In the genomic region with DNA sequence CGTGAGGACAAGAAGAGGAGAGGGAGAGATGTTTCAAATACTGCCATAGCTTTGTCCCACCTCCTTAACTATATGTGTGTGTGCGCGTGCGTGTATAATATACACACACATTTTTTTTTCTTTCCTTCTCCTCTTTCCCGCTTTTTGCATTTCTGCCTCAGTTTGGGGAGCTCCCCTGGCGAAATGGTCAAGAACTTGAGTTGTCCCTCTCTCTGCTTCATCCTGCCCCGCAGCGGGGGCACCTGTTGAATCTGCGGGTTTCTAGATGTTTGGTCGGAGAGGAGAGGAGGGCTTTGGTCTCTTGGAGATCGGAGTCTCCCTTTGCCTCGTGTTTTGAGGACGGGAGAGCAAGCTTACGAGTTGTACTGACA, we compare ENCODE assay signal across 1 cellular context.
TF ChIP-seq lines count a peak whose summit lies in the region.

No MANE protein-coding gene starts in this region.

TF ChIP-seq in K562, 482 proteins besides CTCF, POLR2A, EP300 and RAD21 (continued from another document and continues in another):
- TF ChIP-seq, protein P1, sequence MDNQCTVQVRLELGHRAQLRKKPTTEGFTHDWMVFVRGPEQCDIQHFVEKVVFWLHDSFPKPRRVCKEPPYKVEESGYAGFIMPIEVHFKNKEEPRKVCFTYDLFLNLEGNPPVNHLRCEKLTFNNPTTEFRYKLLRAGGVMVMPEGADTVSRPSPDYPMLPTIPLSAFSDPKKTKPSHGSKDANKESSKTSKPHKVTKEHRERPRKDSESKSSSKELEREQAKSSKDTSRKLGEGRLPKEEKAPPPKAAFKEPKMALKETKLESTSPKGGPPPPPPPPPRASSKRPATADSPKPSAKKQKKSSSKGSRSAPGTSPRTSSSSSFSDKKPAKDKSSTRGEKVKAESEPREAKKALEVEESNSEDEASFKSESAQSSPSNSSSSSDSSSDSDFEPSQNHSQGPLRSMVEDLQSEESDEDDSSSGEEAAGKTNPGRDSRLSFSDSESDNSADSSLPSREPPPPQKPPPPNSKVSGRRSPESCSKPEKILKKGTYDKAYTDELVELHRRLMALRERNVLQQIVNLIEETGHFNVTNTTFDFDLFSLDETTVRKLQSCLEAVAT (IDR thresholded peaks at IDR 0.05): 0 out of 4 replicates have a peak, but pooled peaks of 1 of the 2 experiments have one; percentile 17
- TF ChIP-seq KDM4B (IDR thresholded peaks at IDR 0.05; ENCODE audit: borderline replicate concordance in 2 of 2, low read depth in 1 of 2): no peak
- 0 out of 2 replicates have a peak, but pooled peaks have one; percentile 15 for TF ChIP-seq NR3C1 (CRISPR knock-in tag; IDR thresholded peaks at IDR 0.05)
- 0 out of 2 replicates have a peak, but pooled peaks have one; percentile 31 for TF ChIP-seq XRCC5 (IDR thresholded peaks at IDR 0.05; ENCODE audit: low read depth, low read length)
- TF ChIP-seq, protein P2, sequence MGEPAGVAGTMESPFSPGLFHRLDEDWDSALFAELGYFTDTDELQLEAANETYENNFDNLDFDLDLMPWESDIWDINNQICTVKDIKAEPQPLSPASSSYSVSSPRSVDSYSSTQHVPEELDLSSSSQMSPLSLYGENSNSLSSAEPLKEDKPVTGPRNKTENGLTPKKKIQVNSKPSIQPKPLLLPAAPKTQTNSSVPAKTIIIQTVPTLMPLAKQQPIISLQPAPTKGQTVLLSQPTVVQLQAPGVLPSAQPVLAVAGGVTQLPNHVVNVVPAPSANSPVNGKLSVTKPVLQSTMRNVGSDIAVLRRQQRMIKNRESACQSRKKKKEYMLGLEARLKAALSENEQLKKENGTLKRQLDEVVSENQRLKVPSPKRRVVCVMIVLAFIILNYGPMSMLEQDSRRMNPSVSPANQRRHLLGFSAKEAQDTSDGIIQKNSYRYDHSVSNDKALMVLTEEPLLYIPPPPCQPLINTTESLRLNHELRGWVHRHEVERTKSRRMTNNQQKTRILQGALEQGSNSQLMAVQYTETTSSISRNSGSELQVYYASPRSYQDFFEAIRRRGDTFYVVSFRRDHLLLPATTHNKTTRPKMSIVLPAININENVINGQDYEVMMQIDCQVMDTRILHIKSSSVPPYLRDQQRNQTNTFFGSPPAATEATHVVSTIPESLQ (CRISPR knock-in tag; IDR thresholded peaks at IDR 0.05): no peak; the same call in 1 of the 2 replicates
- peak; percentile 50; the same call in 1 of the 2 replicates for TF ChIP-seq PYGO2 (tag; IDR thresholded peaks at IDR 0.05)
- TF ChIP-seq, protein P3, sequence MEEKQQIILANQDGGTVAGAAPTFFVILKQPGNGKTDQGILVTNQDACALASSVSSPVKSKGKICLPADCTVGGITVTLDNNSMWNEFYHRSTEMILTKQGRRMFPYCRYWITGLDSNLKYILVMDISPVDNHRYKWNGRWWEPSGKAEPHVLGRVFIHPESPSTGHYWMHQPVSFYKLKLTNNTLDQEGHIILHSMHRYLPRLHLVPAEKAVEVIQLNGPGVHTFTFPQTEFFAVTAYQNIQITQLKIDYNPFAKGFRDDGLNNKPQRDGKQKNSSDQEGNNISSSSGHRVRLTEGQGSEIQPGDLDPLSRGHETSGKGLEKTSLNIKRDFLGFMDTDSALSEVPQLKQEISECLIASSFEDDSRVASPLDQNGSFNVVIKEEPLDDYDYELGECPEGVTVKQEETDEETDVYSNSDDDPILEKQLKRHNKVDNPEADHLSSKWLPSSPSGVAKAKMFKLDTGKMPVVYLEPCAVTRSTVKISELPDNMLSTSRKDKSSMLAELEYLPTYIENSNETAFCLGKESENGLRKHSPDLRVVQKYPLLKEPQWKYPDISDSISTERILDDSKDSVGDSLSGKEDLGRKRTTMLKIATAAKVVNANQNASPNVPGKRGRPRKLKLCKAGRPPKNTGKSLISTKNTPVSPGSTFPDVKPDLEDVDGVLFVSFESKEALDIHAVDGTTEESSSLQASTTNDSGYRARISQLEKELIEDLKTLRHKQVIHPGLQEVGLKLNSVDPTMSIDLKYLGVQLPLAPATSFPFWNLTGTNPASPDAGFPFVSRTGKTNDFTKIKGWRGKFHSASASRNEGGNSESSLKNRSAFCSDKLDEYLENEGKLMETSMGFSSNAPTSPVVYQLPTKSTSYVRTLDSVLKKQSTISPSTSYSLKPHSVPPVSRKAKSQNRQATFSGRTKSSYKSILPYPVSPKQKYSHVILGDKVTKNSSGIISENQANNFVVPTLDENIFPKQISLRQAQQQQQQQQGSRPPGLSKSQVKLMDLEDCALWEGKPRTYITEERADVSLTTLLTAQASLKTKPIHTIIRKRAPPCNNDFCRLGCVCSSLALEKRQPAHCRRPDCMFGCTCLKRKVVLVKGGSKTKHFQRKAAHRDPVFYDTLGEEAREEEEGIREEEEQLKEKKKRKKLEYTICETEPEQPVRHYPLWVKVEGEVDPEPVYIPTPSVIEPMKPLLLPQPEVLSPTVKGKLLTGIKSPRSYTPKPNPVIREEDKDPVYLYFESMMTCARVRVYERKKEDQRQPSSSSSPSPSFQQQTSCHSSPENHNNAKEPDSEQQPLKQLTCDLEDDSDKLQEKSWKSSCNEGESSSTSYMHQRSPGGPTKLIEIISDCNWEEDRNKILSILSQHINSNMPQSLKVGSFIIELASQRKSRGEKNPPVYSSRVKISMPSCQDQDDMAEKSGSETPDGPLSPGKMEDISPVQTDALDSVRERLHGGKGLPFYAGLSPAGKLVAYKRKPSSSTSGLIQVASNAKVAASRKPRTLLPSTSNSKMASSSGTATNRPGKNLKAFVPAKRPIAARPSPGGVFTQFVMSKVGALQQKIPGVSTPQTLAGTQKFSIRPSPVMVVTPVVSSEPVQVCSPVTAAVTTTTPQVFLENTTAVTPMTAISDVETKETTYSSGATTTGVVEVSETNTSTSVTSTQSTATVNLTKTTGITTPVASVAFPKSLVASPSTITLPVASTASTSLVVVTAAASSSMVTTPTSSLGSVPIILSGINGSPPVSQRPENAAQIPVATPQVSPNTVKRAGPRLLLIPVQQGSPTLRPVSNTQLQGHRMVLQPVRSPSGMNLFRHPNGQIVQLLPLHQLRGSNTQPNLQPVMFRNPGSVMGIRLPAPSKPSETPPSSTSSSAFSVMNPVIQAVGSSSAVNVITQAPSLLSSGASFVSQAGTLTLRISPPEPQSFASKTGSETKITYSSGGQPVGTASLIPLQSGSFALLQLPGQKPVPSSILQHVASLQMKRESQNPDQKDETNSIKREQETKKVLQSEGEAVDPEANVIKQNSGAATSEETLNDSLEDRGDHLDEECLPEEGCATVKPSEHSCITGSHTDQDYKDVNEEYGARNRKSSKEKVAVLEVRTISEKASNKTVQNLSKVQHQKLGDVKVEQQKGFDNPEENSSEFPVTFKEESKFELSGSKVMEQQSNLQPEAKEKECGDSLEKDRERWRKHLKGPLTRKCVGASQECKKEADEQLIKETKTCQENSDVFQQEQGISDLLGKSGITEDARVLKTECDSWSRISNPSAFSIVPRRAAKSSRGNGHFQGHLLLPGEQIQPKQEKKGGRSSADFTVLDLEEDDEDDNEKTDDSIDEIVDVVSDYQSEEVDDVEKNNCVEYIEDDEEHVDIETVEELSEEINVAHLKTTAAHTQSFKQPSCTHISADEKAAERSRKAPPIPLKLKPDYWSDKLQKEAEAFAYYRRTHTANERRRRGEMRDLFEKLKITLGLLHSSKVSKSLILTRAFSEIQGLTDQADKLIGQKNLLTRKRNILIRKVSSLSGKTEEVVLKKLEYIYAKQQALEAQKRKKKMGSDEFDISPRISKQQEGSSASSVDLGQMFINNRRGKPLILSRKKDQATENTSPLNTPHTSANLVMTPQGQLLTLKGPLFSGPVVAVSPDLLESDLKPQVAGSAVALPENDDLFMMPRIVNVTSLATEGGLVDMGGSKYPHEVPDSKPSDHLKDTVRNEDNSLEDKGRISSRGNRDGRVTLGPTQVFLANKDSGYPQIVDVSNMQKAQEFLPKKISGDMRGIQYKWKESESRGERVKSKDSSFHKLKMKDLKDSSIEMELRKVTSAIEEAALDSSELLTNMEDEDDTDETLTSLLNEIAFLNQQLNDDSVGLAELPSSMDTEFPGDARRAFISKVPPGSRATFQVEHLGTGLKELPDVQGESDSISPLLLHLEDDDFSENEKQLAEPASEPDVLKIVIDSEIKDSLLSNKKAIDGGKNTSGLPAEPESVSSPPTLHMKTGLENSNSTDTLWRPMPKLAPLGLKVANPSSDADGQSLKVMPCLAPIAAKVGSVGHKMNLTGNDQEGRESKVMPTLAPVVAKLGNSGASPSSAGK (IDR thresholded peaks at IDR 0.05): peak; percentile 96
- peak; percentile 76 for TF ChIP-seq ZNF384 (IDR thresholded peaks at IDR 0.05; ENCODE audit: low read depth, low read length)
- no peak for TF ChIP-seq ZKSCAN1 (IDR thresholded peaks at IDR 0.05; ENCODE audit: low read depth, low read length)
- TF ChIP-seq ZNF436 (CRISPR knock-in tag; IDR thresholded peaks at IDR 0.05): no peak
- TF ChIP-seq, protein P4, sequence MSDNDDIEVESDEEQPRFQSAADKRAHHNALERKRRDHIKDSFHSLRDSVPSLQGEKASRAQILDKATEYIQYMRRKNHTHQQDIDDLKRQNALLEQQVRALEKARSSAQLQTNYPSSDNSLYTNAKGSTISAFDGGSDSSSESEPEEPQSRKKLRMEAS (CRISPR knock-in tag; IDR thresholded peaks at IDR 0.05): peak; percentile 71
- TF ChIP-seq, protein P5, sequence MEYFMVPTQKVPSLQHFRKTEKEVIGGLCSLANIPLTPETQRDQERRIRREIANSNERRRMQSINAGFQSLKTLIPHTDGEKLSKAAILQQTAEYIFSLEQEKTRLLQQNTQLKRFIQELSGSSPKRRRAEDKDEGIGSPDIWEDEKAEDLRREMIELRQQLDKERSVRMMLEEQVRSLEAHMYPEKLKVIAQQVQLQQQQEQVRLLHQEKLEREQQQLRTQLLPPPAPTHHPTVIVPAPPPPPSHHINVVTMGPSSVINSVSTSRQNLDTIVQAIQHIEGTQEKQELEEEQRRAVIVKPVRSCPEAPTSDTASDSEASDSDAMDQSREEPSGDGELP (CRISPR knock-in tag; IDR thresholded peaks at IDR 0.05; ENCODE audit: borderline replicate concordance): no peak
- TF ChIP-seq ATF1 (CRISPR knock-in tag; IDR thresholded peaks at IDR 0.05): no peak
- 0 out of 2 replicates have a peak, but pooled peaks have one; percentile 8 for TF ChIP-seq ATF1 (tag; IDR thresholded peaks at IDR 0.05)
- TF ChIP-seq, protein P6, sequence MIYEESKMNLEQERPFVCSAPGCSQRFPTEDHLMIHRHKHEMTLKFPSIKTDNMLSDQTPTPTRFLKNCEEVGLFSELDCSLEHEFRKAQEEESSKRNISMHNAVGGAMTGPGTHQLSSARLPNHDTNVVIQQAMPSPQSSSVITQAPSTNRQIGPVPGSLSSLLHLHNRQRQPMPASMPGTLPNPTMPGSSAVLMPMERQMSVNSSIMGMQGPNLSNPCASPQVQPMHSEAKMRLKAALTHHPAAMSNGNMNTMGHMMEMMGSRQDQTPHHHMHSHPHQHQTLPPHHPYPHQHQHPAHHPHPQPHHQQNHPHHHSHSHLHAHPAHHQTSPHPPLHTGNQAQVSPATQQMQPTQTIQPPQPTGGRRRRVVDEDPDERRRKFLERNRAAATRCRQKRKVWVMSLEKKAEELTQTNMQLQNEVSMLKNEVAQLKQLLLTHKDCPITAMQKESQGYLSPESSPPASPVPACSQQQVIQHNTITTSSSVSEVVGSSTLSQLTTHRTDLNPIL (CRISPR knock-in tag; IDR thresholded peaks at IDR 0.05): no peak
- TF ChIP-seq, protein P7, sequence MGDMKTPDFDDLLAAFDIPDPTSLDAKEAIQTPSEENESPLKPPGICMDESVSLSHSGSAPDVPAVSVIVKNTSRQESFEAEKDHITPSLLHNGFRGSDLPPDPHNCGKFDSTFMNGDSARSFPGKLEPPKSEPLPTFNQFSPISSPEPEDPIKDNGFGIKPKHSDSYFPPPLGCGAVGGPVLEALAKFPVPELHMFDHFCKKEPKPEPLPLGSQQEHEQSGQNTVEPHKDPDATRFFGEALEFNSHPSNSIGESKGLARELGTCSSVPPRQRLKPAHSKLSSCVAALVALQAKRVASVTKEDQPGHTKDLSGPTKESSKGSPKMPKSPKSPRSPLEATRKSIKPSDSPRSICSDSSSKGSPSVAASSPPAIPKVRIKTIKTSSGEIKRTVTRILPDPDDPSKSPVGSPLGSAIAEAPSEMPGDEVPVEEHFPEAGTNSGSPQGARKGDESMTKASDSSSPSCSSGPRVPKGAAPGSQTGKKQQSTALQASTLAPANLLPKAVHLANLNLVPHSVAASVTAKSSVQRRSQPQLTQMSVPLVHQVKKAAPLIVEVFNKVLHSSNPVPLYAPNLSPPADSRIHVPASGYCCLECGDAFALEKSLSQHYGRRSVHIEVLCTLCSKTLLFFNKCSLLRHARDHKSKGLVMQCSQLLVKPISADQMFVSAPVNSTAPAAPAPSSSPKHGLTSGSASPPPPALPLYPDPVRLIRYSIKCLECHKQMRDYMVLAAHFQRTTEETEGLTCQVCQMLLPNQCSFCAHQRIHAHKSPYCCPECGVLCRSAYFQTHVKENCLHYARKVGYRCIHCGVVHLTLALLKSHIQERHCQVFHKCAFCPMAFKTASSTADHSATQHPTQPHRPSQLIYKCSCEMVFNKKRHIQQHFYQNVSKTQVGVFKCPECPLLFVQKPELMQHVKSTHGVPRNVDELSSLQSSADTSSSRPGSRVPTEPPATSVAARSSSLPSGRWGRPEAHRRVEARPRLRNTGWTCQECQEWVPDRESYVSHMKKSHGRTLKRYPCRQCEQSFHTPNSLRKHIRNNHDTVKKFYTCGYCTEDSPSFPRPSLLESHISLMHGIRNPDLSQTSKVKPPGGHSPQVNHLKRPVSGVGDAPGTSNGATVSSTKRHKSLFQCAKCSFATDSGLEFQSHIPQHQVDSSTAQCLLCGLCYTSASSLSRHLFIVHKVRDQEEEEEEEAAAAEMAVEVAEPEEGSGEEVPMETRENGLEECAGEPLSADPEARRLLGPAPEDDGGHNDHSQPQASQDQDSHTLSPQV (IDR thresholded peaks at IDR 0.05): 0 out of 2 replicates have a peak, but pooled peaks have one; percentile 40
- TF ChIP-seq FOXA3 (CRISPR knock-in tag; conservative IDR thresholded peaks at IDR 0.05 in 1 of 2, IDR thresholded peaks at IDR 0.05 in 1 of 2): peak in 1 of 2 experiments; percentile 24; a peak in 1 of 4 replicates
- no peak for TF ChIP-seq HMG20A (CRISPR knock-in tag; conservative IDR thresholded peaks at IDR 0.05)
- 0 out of 2 replicates have a peak, but pooled peaks have one; percentile 27 for TF ChIP-seq ZC3H4 (CRISPR knock-in tag; IDR thresholded peaks at IDR 0.05; ENCODE audit: borderline replicate concordance)
- TF ChIP-seq PHF20 (IDR thresholded peaks at IDR 0.05; ENCODE audit: partially characterized antibody): peak; percentile 7
- no peak for TF ChIP-seq ZSCAN32 (CRISPR knock-in tag; IDR thresholded peaks at IDR 0.05)
- TF ChIP-seq, protein P8, sequence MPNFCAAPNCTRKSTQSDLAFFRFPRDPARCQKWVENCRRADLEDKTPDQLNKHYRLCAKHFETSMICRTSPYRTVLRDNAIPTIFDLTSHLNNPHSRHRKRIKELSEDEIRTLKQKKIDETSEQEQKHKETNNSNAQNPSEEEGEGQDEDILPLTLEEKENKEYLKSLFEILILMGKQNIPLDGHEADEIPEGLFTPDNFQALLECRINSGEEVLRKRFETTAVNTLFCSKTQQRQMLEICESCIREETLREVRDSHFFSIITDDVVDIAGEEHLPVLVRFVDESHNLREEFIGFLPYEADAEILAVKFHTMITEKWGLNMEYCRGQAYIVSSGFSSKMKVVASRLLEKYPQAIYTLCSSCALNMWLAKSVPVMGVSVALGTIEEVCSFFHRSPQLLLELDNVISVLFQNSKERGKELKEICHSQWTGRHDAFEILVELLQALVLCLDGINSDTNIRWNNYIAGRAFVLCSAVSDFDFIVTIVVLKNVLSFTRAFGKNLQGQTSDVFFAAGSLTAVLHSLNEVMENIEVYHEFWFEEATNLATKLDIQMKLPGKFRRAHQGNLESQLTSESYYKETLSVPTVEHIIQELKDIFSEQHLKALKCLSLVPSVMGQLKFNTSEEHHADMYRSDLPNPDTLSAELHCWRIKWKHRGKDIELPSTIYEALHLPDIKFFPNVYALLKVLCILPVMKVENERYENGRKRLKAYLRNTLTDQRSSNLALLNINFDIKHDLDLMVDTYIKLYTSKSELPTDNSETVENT (CRISPR knock-in tag; IDR thresholded peaks at IDR 0.05): no peak
- TF ChIP-seq SMARCA4 (IDR thresholded peaks at IDR 0.05): 0 out of 2 replicates have a peak, but pooled peaks have one; percentile 17
- peak in 1 of 2 experiments; percentile 12; a peak in 1 of 4 replicates for TF ChIP-seq HDAC1 (IDR thresholded peaks at IDR 0.05)
- peak; percentile 21; the same call in 1 of the 2 replicates for TF ChIP-seq BCOR (IDR thresholded peaks at IDR 0.05)
